9 cellular contexts compared by ENCODE assay signal in the genomic region with DNA sequence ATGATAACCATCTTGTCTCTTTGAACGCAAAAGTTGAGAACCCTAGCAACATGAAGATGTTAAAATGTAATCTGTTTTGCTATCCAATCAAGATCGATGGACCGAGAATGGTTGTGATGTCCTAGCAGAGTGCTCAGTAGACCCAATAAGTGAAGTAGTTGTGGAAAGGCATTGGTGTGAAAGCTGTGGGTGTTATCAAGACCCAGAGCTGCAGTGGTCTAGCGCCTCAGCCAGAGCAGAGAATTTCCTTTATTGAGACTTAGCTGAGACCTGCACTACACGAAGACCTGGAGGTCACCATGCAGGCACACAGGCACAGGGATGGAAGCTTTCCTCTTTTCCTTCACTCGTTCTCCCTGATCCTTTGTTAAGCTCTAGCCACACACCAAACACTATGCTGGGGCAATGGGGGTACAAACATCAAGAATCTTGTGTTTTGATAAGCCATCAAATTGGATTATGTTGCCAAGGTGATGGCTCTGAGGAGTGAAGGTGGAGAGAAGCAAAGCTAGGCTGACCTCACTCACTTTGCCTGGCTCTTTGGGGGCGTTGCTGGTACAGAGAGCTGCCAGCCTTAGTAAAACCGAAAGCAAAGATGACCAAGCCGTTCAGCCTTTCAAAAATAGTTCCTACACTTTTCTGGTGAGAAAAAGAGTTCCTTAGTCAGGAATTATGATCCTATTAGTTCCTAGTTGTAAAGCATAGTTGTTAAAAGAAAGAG. TPM values are rescaled to one million over a fixed set of nuclear protein-coding genes. Genes with fewer than 3 reads are reported as not detected.
DNase-seq lines count a peak whose midpoint lies in the region; ATAC-seq and TF ChIP-seq lines count a peak whose summit lies in the region.
"Had no signal": no experiment of that assay in that cellular context is flagged by ENCODE, and none has a peak within 500 bp of the region (broad histone marks: within the 10 kb centered on the region; RNA-seq: fewer than 3 reads in every experiment).

No MANE protein-coding gene starts in this region.

- H3K4me2 ChIP-seq in neural progenitor cell: no peak overlapping the region

- no peak overlapping the region for H3K9ac ChIP-seq in neural progenitor cell

- H3K9me3 Mint-ChIP-seq in neural progenitor cell: no peaks in the 10 kb centered on the region

- H3K79me2 ChIP-seq in neural progenitor cell (ENCODE audit: low read depth): no peaks in the 10 kb centered on the region

- ATAC-seq in GM18520 (IDR thresholded peaks at IDR 0.05; ENCODE audit: unreplicated experiment): peak; percentile 85
- ATAC-seq in GM21825 (IDR thresholded peaks at IDR 0.05; ENCODE audit: unreplicated experiment): peak; percentile 80
- no peak for ATAC-seq in left ventricle myocardium superior

- peaks cover 8% of the 10 kb centered on the region for H3K4me1 ChIP-seq in neural progenitor cell
- no peaks in the 10 kb centered on the region for H3K4me1 ChIP-seq in HAP-1

- H3K4me3 ChIP-seq in neural progenitor cell: no peak overlapping the region
- no peak overlapping the region for H3K4me3 ChIP-seq in HAP-1

- H3K27ac Mint-ChIP-seq in neural progenitor cell: peak overlapping the region; percentile 57

- H3K27ac ChIP-seq in neural progenitor cell: no peak overlapping the region

- H2AFZ ChIP-seq in neural progenitor cell (replicated peaks): no peak overlapping the region

- no peaks in the 10 kb centered on the region for H3K27me3 ChIP-seq in neural progenitor cell
- no peaks in the 10 kb centered on the region for H3K27me3 ChIP-seq in HAP-1 (ENCODE audit: low read depth)

- H3K36me3 Mint-ChIP-seq in neural progenitor cell: no peaks in the 10 kb centered on the region

- in situ Hi-C loops in HAP-1 (cut with MboI; ENCODE audit: low sequenced_read_pairs): loop anchor here (10.0 kb wide), 1 partner anchor 179 kb away; no protein-coding TSS in a partner anchor

- no peaks in the 10 kb centered on the region for H3K36me3 ChIP-seq in neural progenitor cell
- H3K36me3 ChIP-seq in HAP-1 (replicated peaks): no peaks in the 10 kb centered on the region

- intact Hi-C loops in posterior cingulate gyrus (cut with DNase I) (no loop called here), left ventricle myocardium superior (cut with micrococcal nuclease) (no loop called here)

- H3K4me3 Mint-ChIP-seq in neural progenitor cell: peak overlapping the region; percentile 35

- no peaks in the 10 kb centered on the region for H3F3A ChIP-seq in neural progenitor cell (ENCODE audit: low read depth)

- no peaks in the 10 kb centered on the region for H4K20me1 ChIP-seq in neural progenitor cell (ENCODE audit: low read depth)

- peaks cover 30% of the 10 kb centered on the region for H3K4me1 Mint-ChIP-seq in neural progenitor cell

- no peak for TF ChIP-seq CTCF in neural progenitor cell (IDR thresholded peaks at IDR 0.05)

- DNase-seq in NCI-H69 (lab: John Stamatoyannopoulos, UW) (peak; percentile 4), neural progenitor cell (ENCODE audit: low spot score) (no peak), posterior cingulate gyrus (no peak), Kasumi-1 (lab: John Stamatoyannopoulos, UW) (no peak), HAP-1 (ENCODE audit: low spot score in 2 of 2) (no peak), left ventricle myocardium superior (no peak)
- DNase-seq: GOT3 had no signal

- H3K27me3 Mint-ChIP-seq in neural progenitor cell (ENCODE audit: insufficient read depth, low read depth): peaks cover 2% of the 10 kb centered on the region

- no peaks in the 10 kb centered on the region for H3K9me3 ChIP-seq in neural progenitor cell (ENCODE audit: low read depth)
- no peaks in the 10 kb centered on the region for H3K9me3 ChIP-seq in HAP-1

RNA-seq across cellular contexts. Expression of gene METTL13, which starts 24.1 kb away (rescaled TPM):
- 19.5 and 26.3 TPM in 2 replicates for total RNA-seq in neural progenitor cell (ENCODE audit: low replicate concordance)
- total RNA-seq in left ventricle myocardium superior: 18.8 TPM

RNA-seq across cellular contexts. Expression of gene DNM3, which starts 35.7 kb away (rescaled TPM):
- total RNA-seq in neural progenitor cell (ENCODE audit: low replicate concordance) (1.1 and 1.2 TPM in 2 replicates), left ventricle myocardium superior (2.3 TPM)
